In genomic region chr22:29129644-29130201, GRCh38 we compare ENCODE assay signal across 14 cellular contexts.
DNase-seq lines count a peak whose midpoint lies in the region; ATAC-seq and TF ChIP-seq lines count a peak whose summit lies in the region.
"Had no signal": no experiment of that assay in that cellular context is flagged by ENCODE, and none has a peak within 500 bp of the region (broad histone marks: within the 10 kb centered on the region; RNA-seq: fewer than 3 reads in every experiment).

No MANE protein-coding gene starts in this region.

- no peak overlapping the region for H3K4me3 Mint-ChIP-seq in nephron
- H3K4me3 Mint-ChIP-seq: activated CD4-positive, alpha-beta memory T cell treated with anti-CD3 and anti-CD28 coated beads for 36 hours; activated naive CD4-positive, alpha-beta T cell treated with anti-CD3 and anti-CD28 coated beads, Interleukin-2, amount 50 U/mL, for 24 hours had no signal

- peak overlapping the region; percentile 17 for H3K27ac ChIP-seq in duodenal mucosa (ENCODE audit: low read depth, low read length)
- H3K27ac ChIP-seq: C4-2B had no signal

- no peaks in the 10 kb centered on the region for H3K9me3 ChIP-seq in duodenal mucosa (ENCODE audit: control insufficient read depth in 1 of 2, low read length in 2 of 2)

- peaks cover 46% of the 10 kb centered on the region for H3K36me3 Mint-ChIP-seq in nephron (ENCODE audit: low read depth)
- H3K36me3 Mint-ChIP-seq: activated CD4-positive, alpha-beta memory T cell treated with anti-CD3 and anti-CD28 coated beads for 36 hours; activated naive CD4-positive, alpha-beta T cell treated with anti-CD3 and anti-CD28 coated beads, Interleukin-2, amount 50 U/mL, for 24 hours had no signal

- H3K9me3 Mint-ChIP-seq in nephron: peaks cover 7% of the 10 kb centered on the region

- DNase-seq in COR-L47 (lab: John Stamatoyannopoulos, UW) (peak; percentile 65), NCI-H146 (lab: John Stamatoyannopoulos, UW) (peak; percentile 15)
- DNase-seq: activated CD4-positive, alpha-beta memory T cell treated with anti-CD3 and anti-CD28 coated beads for 36 hours; GOT3; T-helper 1 cell had no signal

- H3K36me3 ChIP-seq in duodenal mucosa (ENCODE audit: control insufficient read depth in 1 of 2, insufficient read depth in 2 of 2, low read length in 2 of 2): peaks cover 6 to 8% of the 10 kb centered on the region in 2 donors

- H3K4me3 ChIP-seq in duodenal mucosa (ENCODE audit: low read depth in 1 of 2, low read length in 2 of 2): no peak overlapping the region
- H3K4me3 ChIP-seq: coronary artery had no signal

- H3K4me1 Mint-ChIP-seq in nephron: peaks cover 13% of the 10 kb centered on the region
- H3K4me1 Mint-ChIP-seq: activated naive CD4-positive, alpha-beta T cell treated with anti-CD3 and anti-CD28 coated beads, Interleukin-2, amount 50 U/mL, for 24 hours had no signal

- no peaks in the 10 kb centered on the region for H3K27me3 Mint-ChIP-seq in nephron (ENCODE audit: low read depth)
- H3K27me3 Mint-ChIP-seq: activated naive CD4-positive, alpha-beta T cell treated with anti-CD3 and anti-CD28 coated beads, Interleukin-2, amount 50 U/mL, for 24 hours had no signal

- no peak overlapping the region for H3K9ac ChIP-seq in duodenal mucosa (ENCODE audit: low read depth in 1 of 2, low read length in 2 of 2)

- ATAC-seq in GM21447 (IDR thresholded peaks at IDR 0.05; ENCODE audit: unreplicated experiment) (no peak), GM19452 (IDR thresholded peaks at IDR 0.05; ENCODE audit: unreplicated experiment) (no peak), GM21423 (IDR thresholded peaks at IDR 0.05; ENCODE audit: unreplicated experiment) (no peak)
- ATAC-seq in activated CD4-positive, CD25-positive, alpha-beta regulatory T cell treated with anti-CD3 and anti-CD28 coated beads, Interleukin-2, amount 50 U/mL, for 24 hours: no peak

- peaks cover 5 to 12% of the 10 kb centered on the region in 2 donors for H3K4me1 ChIP-seq in duodenal mucosa (ENCODE audit: control insufficient read depth in 1 of 2, insufficient read depth in 2 of 2, low read length in 2 of 2)

- H3K27me3 ChIP-seq in duodenal mucosa (ENCODE audit: control insufficient read depth in 1 of 2, insufficient read depth in 2 of 2, low read length in 2 of 2): no peaks in the 10 kb centered on the region

- peak overlapping the region in 2 of 3 experiments; percentile 41 to 60 for H3K27ac Mint-ChIP-seq in nephron
- H3K27ac Mint-ChIP-seq: activated CD4-positive, alpha-beta memory T cell treated with anti-CD3 and anti-CD28 coated beads for 36 hours; activated naive CD4-positive, alpha-beta T cell treated with anti-CD3 and anti-CD28 coated beads, Interleukin-2, amount 50 U/mL, for 24 hours had no signal

- no peak for TF ChIP-seq CTCF in nephron (IDR thresholded peaks at IDR 0.05; ENCODE audit: unreplicated experiment in 3 of 3)
